8 cellular contexts compared by ENCODE assay signal in genomic region chrX:153598541-153599191, GRCh38. TPM values are rescaled to one million over a fixed set of nuclear protein-coding genes. Genes with fewer than 3 reads are reported as not detected.
DNase-seq lines count a peak whose midpoint lies in the region; ATAC-seq and TF ChIP-seq lines count a peak whose summit lies in the region.

Gene CCNQ (minus strand): TSS chrX:153599139. CDS start chrX:153599073, 66 bp downstream.

- H3K27ac Mint-ChIP-seq in CD8-positive, alpha-beta memory T cell, result peak within 1 kb of the TSS in 7 of 8 donors; percentile 54 to 84 (median 76)

- peaks cover 6% of the 10 kb centered on the region for H3K36me3 ChIP-seq in CD8-positive, alpha-beta memory T cell (ENCODE audit: insufficient read depth, low read length)
- H3K36me3 ChIP-seq in lung (ENCODE audit: control insufficient read depth in 2 of 2, insufficient read depth in 2 of 2, low read length in 2 of 2), result peaks cover 5 to 6% of the 10 kb centered on the region in 2 donors

- H3K36me3 Mint-ChIP-seq in CD8-positive, alpha-beta memory T cell, result peaks cover 0 to 22% (median 0%) of the 10 kb centered on the region in 3 donors

- H3K9me3 ChIP-seq in CD8-positive, alpha-beta memory T cell (ENCODE audit: low read length), result no peaks in the 10 kb centered on the region
- H3K9me3 ChIP-seq in lung (ENCODE audit: control insufficient read depth in 2 of 2, insufficient read depth in 1 of 2, low read length in 1 of 2), result peaks cover 0 to 12% of the 10 kb centered on the region in 2 donors

- intact Hi-C loops in T-helper 1 cell treated with Interleukin-12 subunit alpha and Interleukin-12 subunit beta and Interleukin-4 antibody, amounts not matched to agents 30 ng/mL and 1 ng/mL, for 36 hours (cut with micrococcal nuclease), result loop anchor here (1.0 to 5.0 kb wide), 11 partner anchors 12 to 766 kb away; partner anchors contain the start of genes ABCD1, ARHGAP4, BCAP31 and CETN2
- intact Hi-C loops in dorsolateral prefrontal cortex (cut with DNase I), result no loop called here

- H3K4me3 Mint-ChIP-seq in CD8-positive, alpha-beta memory T cell, result peak within 1 kb of the TSS; percentile 87 to 95 (median 88)

- whole genome bisulfite sequencing in lung, 2 donors, result 0 to 28% methylated on average over 9 to 77 of the region's 79 CpGs

- TF ChIP-seq CTCF in dorsolateral prefrontal cortex (IDR thresholded peaks at IDR 0.05 in 54 of 56, conservative IDR thresholded peaks at IDR 0.05 in 2 of 56; ENCODE audit: low read depth in 1 of 56, partially characterized antibody in 56 of 56), result no peak
- TF ChIP-seq CTCF in lung (IDR thresholded peaks at IDR 0.05; ENCODE audit: control extremely low read depth, extremely low read depth), result no peak
- no peak for TF ChIP-seq CTCF in subcutaneous adipose tissue (IDR thresholded peaks at IDR 0.05; ENCODE audit: low read depth)

- no peaks in the 10 kb centered on the region for H3K27me3 ChIP-seq in CD8-positive, alpha-beta memory T cell (ENCODE audit: insufficient read depth, low read length, poor library complexity, severe bottlenecking)
- H3K27me3 ChIP-seq in dorsolateral prefrontal cortex, result peaks cover 0 to 69% (median 10%) of the 10 kb centered on the region in 45 donors
- no peaks in the 10 kb centered on the region for H3K27me3 ChIP-seq in lung (ENCODE audit: control insufficient read depth, insufficient read depth)

- H3K27ac ChIP-seq in CD8-positive, alpha-beta memory T cell (ENCODE audit: low read depth, low read length), result peak within 1 kb of the TSS; percentile 43
- H3K27ac ChIP-seq in dorsolateral prefrontal cortex (peak within 1 kb of the TSS in 48 of 59 donors; percentile 31 to 85 (median 68)), lung (ENCODE audit: low read depth in 1 of 2, low read length in 1 of 2) (peak within 1 kb of the TSS; percentile 35 to 92)

- ATAC-seq in GM19455 (IDR thresholded peaks at IDR 0.05; ENCODE audit: unreplicated experiment) (peak; percentile 48), HG03469 (IDR thresholded peaks at IDR 0.05; ENCODE audit: unreplicated experiment) (peak; percentile 22), lung (ENCODE audit: insufficient read depth, low FRiP score) (peak; percentile 44)

- peaks cover 23% of the 10 kb centered on the region for H3K4me1 ChIP-seq in CD8-positive, alpha-beta memory T cell (ENCODE audit: insufficient read depth, low read length)
- H3K4me1 ChIP-seq in lung (ENCODE audit: control insufficient read depth in 2 of 2, insufficient read depth in 2 of 2, low read length in 2 of 2), result peaks cover 0 to 3% of the 10 kb centered on the region in 2 donors

- H3K4me1 Mint-ChIP-seq in CD8-positive, alpha-beta memory T cell, result peaks cover 34 to 54% (median 44%) of the 10 kb centered on the region in 3 donors

- H3K9me3 Mint-ChIP-seq in CD8-positive, alpha-beta memory T cell, result no peaks in the 10 kb centered on the region

- POLR2A ChIA-PET in CD8-positive, alpha-beta memory T cell (lab: Charles Lee), result interaction anchor here (0.7 kb wide), 1 partner anchor 130 kb away, joined by 3 read pairs; no protein-coding TSS in a partner anchor

- peaks cover 0 to 5% of the 10 kb centered on the region in 2 donors for H3K27me3 Mint-ChIP-seq in CD8-positive, alpha-beta memory T cell

- DNase-seq in CD8-positive, alpha-beta memory T cell, result peak in 2 of 5 donors; percentile 1
- DNase-seq in dorsolateral prefrontal cortex, result peak in 1 of 10 donors; percentile 55
- no peak for DNase-seq in lung (ENCODE audit: low spot score)
- no peak for DNase-seq in cerebellar nuclear complex (lab: John Stamatoyannopoulos, UW)

- peak within 1 kb of the TSS; percentile 66 for H3K4me3 ChIP-seq in CD8-positive, alpha-beta memory T cell (ENCODE audit: low read length)
- peak within 1 kb of the TSS; percentile 50 to 86 (median 71) for H3K4me3 ChIP-seq in dorsolateral prefrontal cortex
- H3K4me3 ChIP-seq in lung, result peak within 1 kb of the TSS; percentile 67

- CTCF ChIA-PET in CD8-positive, alpha-beta memory T cell (lab: Charles Lee), result interaction anchor here (0.8 to 1.5 kb wide), 5 partner anchors 11 to 64 kb away, joined by 3 to 5 read pairs (median 3); no protein-coding TSS in a partner anchor

RNA-seq across cellular contexts. Expression of gene CCNQ, which starts in this region (rescaled TPM):
- 10 to 100 TPM; 36.2 to 38.3 TPM for total RNA-seq in CD8-positive, alpha-beta memory T cell
- 36.9 TPM for polyA plus RNA-seq in CD8-positive, alpha-beta memory T cell
- 22.7 and 23.3 TPM in 2 replicates for total RNA-seq in T-helper 1 cell treated with Interleukin-12 subunit alpha and Interleukin-12 subunit beta and Interleukin-4 antibody, amounts not matched to agents 30 ng/mL and 1 ng/mL, for 36 hours
- total RNA-seq in dorsolateral prefrontal cortex (10 to 100 TPM; 15.7 to 45.8 (median 28.2) TPM), lung (10 to 100 TPM; 14.2 to 20.2 TPM), subcutaneous adipose tissue (10 to 100 TPM; 25.6 to 37.5 (median 30.6) TPM)
- polyA plus RNA-seq in lung, result 10 to 100 TPM; 29.6 to 46.4 TPM
